ENCODE assay signal across 17 cellular contexts in the genomic region with DNA sequence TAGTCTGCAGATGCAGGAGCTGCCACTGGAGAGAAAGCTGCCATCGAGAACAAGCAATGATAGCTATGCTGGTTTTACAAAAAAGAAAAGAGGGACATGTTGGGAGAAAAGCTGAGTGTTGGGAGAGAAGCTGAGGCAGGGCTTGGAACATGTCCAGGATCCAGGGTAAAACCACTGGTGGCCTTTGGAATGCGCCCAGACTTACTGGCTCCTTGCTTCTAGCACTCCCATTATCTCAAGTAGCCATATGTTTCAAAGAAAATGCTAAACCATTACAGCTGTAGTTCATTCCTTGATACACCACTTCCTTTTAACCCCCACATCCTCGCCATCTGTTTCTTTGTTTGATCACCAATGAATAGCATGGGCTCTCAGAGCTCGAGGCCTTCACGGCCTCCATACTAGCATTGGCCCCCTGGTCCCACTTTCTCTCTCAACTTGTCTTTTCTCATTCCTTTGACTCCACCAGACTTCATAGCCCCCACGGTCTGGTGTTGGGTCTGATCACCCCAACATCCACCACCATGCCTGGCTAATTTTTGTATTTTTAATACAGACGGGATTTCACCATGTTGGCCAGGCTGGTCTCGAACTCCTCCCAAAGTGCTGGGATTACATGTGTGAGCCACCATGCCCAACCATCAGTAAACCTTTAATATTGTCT. TPM values are rescaled to one million over a fixed set of nuclear protein-coding genes. Genes with fewer than 3 reads are reported as not detected.
"Had no signal": no experiment of that assay in that cellular context is flagged by ENCODE, and none has a peak within 500 bp of the region (broad histone marks: within the 10 kb centered on the region; RNA-seq: fewer than 3 reads in every experiment).

No MANE protein-coding gene starts in this region.

- H3K4me2 ChIP-seq: hepatocyte had no signal

- H3K4me3 Mint-ChIP-seq: activated CD8-positive, alpha-beta memory T cell treated with anti-CD3 and anti-CD28 coated beads, Interleukin-2, amount 10 ng/mL, durations not matched to agents 7 days and 5 days; naive B cell had no signal

- H3K4me1 Mint-ChIP-seq: naive B cell had no signal

- H3K27me3 ChIP-seq: adrenal gland, cardiac muscle cell, dorsolateral prefrontal cortex, hepatocyte, ovary, sigmoid colon, spleen, stomach had no signal

- H3K36me3 ChIP-seq: adrenal gland, cardiac muscle cell, ovary, sigmoid colon, spleen, stomach, thoracic aorta had no signal

- H3K4me1 ChIP-seq: adrenal gland, sigmoid colon, spleen had no signal

- H3K4me3 ChIP-seq: adrenal gland, cardiac muscle cell, dorsolateral prefrontal cortex, hepatocyte, ovary, sigmoid colon, spleen, stomach, thoracic aorta had no signal

- H3K79me2 ChIP-seq: hepatocyte had no signal

- DNase-seq: activated CD4-positive, alpha-beta T cell treated with anti-CD3 and anti-CD28 coated beads, Interleukin-2, amount 50 U/mL, for 4 hours; activated CD4-positive, CD25-positive, alpha-beta regulatory T cell treated with anti-CD3 and anti-CD28 coated beads, Interleukin-2, amount 50 U/mL, for 72 hours; activated CD8-positive, alpha-beta memory T cell treated with anti-CD3 and anti-CD28 coated beads, Interleukin-2, amount 10 ng/mL, durations not matched to agents 7 days and 5 days; activated naive CD4-positive, alpha-beta T cell treated with anti-CD3 and anti-CD28 coated beads, Interleukin-2, amount 50 U/mL, for 16 hours; activated T-cell treated with anti-CD3 and anti-CD28 coated beads, Interleukin-2, amount 50 U/mL, for 1 hour; adrenal gland; dorsolateral prefrontal cortex; naive B cell; ovary; sigmoid colon; spleen; stomach had no signal

- H3K9me3 ChIP-seq: ovary had no signal

- ATAC-seq: activated CD8-positive, alpha-beta memory T cell treated with anti-CD3 and anti-CD28 coated beads, Interleukin-2, amount 10 ng/mL, durations not matched to agents 7 days and 5 days; left lobe of liver had no signal

- H3K27ac ChIP-seq: adrenal gland, cardiac muscle cell, dorsolateral prefrontal cortex, hepatocyte, ovary, sigmoid colon, spleen, stomach, thoracic aorta had no signal

- H2AFZ ChIP-seq: hepatocyte had no signal

- H3K27ac Mint-ChIP-seq: activated CD8-positive, alpha-beta memory T cell treated with anti-CD3 and anti-CD28 coated beads, Interleukin-2, amount 10 ng/mL, durations not matched to agents 7 days and 5 days had no signal

RNA-seq across cellular contexts. Expression of a gene that starts 23.8 kb away (rescaled TPM):
- total RNA-seq: activated CD8-positive, alpha-beta memory T cell treated with anti-CD3 and anti-CD28 coated beads, Interleukin-2, amount 10 ng/mL, durations not matched to agents 7 days and 5 days; cardiac muscle cell; mononuclear cell had no signal
